In the genomic region with DNA sequence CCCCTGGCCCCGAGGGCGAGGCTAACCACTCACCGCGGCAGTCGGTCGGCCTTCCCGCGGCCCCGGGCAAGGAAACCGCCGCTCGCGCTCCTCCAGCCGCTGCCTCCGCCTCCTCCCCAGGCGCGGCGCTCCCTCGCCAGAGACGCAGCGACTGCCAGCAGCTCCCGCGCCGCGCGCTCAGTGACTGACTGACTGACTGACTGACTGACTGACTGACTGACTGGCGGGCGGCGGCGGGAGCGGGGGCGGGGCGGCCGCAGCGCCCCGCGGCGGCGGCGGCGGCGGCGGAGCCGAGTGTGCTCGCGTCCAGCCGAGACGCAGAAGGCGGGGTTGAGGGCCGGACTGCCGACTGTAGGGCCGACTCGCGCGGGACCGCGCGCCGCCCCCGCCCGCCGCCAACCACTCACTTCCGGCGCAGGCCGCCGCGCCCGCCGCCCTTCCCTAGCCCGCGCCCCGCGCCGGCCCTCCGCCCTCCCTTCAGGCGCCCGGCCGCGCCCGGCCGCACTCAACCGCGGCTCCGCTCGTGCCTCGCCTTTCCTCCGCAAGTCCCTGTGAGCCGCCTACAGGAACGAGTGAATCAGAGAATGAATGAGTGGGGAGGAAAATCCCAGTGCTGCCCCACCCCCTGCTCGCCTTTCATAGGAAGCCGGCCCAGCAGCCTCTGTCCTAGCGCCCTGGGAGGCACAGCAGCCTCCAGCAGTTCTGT, we compare ENCODE assay signal across 1 cellular context.
A peak's percentile ranks its signal among the peaks of the same experiment; 100 is the strongest.
TF ChIP-seq lines count a peak whose summit lies in the region.

A gene with protein sequence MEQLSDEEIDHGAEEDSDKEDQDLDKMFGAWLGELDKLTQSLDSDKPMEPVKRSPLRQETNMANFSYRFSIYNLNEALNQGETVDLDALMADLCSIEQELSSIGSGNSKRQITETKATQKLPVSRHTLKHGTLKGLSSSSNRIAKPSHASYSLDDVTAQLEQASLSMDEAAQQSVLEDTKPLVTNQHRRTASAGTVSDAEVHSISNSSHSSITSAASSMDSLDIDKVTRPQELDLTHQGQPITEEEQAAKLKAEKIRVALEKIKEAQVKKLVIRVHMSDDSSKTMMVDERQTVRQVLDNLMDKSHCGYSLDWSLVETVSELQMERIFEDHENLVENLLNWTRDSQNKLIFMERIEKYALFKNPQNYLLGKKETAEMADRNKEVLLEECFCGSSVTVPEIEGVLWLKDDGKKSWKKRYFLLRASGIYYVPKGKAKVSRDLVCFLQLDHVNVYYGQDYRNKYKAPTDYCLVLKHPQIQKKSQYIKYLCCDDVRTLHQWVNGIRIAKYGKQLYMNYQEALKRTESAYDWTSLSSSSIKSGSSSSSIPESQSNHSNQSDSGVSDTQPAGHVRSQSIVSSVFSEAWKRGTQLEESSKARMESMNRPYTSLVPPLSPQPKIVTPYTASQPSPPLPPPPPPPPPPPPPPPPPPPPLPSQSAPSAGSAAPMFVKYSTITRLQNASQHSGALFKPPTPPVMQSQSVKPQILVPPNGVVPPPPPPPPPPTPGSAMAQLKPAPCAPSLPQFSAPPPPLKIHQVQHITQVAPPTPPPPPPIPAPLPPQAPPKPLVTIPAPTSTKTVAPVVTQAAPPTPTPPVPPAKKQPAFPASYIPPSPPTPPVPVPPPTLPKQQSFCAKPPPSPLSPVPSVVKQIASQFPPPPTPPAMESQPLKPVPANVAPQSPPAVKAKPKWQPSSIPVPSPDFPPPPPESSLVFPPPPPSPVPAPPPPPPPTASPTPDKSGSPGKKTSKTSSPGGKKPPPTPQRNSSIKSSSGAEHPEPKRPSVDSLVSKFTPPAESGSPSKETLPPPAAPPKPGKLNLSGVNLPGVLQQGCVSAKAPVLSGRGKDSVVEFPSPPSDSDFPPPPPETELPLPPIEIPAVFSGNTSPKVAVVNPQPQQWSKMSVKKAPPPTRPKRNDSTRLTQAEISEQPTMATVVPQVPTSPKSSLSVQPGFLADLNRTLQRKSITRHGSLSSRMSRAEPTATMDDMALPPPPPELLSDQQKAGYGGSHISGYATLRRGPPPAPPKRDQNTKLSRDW (minus strand): TSS at position 224 of the 706 bp plus-strand sequence. CDS start 39,948 bp downstream, outside the sequence.

TF ChIP-seq in HepG2, 621 proteins besides CTCF, POLR2A, EP300 and RAD21 (continued from another document and continues in another):
- TF ChIP-seq RFXAP (CRISPR knock-in tag; IDR thresholded peaks at IDR 0.05; ENCODE audit: borderline replicate concordance) = no peak
- TF ChIP-seq ZNF777 (CRISPR knock-in tag; IDR thresholded peaks at IDR 0.05) = peak; percentile 62; the same call in 1 of the 2 replicates
- no peak; the same call in 1 of the 2 replicates for TF ChIP-seq CBFB (CRISPR knock-in tag; IDR thresholded peaks at IDR 0.05)
- TF ChIP-seq, protein P1, sequence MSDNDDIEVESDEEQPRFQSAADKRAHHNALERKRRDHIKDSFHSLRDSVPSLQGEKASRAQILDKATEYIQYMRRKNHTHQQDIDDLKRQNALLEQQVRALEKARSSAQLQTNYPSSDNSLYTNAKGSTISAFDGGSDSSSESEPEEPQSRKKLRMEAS (IDR thresholded peaks at IDR 0.05) = peak; percentile 54; the same call in 1 of the 2 replicates
- TF ChIP-seq ZNF670 (CRISPR knock-in tag; IDR thresholded peaks at IDR 0.05; ENCODE audit: borderline replicate concordance) = peak; percentile 13; the same call in 1 of the 2 replicates
- TF ChIP-seq, protein P2, sequence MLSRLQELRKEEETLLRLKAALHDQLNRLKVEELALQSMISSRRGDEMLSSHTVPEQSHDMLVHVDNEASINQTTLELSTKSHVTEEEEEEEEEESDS (CRISPR knock-in tag; IDR thresholded peaks at IDR 0.05; ENCODE audit: borderline replicate concordance) = no peak
- TF ChIP-seq SRSF9 (IDR thresholded peaks at IDR 0.05; ENCODE audit: borderline replicate concordance, insufficient read depth, low read depth, low read length, poor library complexity, severe bottlenecking) = no peak
- TF ChIP-seq AGO2 (optimal IDR thresholded peaks at IDR 0.05; ENCODE audit: low read depth, low read length) = peak; percentile 77
- peak; percentile 71 for TF ChIP-seq ZNF883 (CRISPR knock-in tag; IDR thresholded peaks at IDR 0.05; ENCODE audit: not compliant biosample characterization)
- TF ChIP-seq, protein P3, sequence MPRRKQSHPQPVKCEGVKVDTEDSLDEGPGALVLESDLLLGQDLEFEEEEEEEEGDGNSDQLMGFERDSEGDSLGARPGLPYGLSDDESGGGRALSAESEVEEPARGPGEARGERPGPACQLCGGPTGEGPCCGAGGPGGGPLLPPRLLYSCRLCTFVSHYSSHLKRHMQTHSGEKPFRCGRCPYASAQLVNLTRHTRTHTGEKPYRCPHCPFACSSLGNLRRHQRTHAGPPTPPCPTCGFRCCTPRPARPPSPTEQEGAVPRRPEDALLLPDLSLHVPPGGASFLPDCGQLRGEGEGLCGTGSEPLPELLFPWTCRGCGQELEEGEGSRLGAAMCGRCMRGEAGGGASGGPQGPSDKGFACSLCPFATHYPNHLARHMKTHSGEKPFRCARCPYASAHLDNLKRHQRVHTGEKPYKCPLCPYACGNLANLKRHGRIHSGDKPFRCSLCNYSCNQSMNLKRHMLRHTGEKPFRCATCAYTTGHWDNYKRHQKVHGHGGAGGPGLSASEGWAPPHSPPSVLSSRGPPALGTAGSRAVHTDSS (CRISPR knock-in tag; conservative IDR thresholded peaks at IDR 0.05) = no peak
- TF ChIP-seq FOSL1 (CRISPR knock-in tag; IDR thresholded peaks at IDR 0.05; ENCODE audit: borderline replicate concordance) = no peak
- peak; percentile 47; the same call in 1 of the 2 replicates for TF ChIP-seq MYC (CRISPR knock-in tag; IDR thresholded peaks at IDR 0.05; ENCODE audit: borderline replicate concordance)
- 0 out of 2 replicates have a peak, but pooled peaks have one; percentile 27 for TF ChIP-seq AKAP8 (CRISPR knock-in tag; IDR thresholded peaks at IDR 0.05)
- TF ChIP-seq, protein P4, sequence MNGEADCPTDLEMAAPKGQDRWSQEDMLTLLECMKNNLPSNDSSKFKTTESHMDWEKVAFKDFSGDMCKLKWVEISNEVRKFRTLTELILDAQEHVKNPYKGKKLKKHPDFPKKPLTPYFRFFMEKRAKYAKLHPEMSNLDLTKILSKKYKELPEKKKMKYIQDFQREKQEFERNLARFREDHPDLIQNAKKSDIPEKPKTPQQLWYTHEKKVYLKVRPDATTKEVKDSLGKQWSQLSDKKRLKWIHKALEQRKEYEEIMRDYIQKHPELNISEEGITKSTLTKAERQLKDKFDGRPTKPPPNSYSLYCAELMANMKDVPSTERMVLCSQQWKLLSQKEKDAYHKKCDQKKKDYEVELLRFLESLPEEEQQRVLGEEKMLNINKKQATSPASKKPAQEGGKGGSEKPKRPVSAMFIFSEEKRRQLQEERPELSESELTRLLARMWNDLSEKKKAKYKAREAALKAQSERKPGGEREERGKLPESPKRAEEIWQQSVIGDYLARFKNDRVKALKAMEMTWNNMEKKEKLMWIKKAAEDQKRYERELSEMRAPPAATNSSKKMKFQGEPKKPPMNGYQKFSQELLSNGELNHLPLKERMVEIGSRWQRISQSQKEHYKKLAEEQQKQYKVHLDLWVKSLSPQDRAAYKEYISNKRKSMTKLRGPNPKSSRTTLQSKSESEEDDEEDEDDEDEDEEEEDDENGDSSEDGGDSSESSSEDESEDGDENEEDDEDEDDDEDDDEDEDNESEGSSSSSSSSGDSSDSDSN (CRISPR knock-in tag; IDR thresholded peaks at IDR 0.05) = peak; percentile 91
- TF ChIP-seq, protein P5, sequence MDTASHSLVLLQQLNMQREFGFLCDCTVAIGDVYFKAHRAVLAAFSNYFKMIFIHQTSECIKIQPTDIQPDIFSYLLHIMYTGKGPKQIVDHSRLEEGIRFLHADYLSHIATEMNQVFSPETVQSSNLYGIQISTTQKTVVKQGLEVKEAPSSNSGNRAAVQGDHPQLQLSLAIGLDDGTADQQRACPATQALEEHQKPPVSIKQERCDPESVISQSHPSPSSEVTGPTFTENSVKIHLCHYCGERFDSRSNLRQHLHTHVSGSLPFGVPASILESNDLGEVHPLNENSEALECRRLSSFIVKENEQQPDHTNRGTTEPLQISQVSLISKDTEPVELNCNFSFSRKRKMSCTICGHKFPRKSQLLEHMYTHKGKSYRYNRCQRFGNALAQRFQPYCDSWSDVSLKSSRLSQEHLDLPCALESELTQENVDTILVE (CRISPR knock-in tag; IDR thresholded peaks at IDR 0.05) = peak; percentile 12; the same call in 1 of the 2 replicates
- TF ChIP-seq, protein P6, sequence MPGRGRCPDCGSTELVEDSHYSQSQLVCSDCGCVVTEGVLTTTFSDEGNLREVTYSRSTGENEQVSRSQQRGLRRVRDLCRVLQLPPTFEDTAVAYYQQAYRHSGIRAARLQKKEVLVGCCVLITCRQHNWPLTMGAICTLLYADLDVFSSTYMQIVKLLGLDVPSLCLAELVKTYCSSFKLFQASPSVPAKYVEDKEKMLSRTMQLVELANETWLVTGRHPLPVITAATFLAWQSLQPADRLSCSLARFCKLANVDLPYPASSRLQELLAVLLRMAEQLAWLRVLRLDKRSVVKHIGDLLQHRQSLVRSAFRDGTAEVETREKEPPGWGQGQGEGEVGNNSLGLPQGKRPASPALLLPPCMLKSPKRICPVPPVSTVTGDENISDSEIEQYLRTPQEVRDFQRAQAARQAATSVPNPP (CRISPR knock-in tag; IDR thresholded peaks at IDR 0.05) = no peak
- TF ChIP-seq, protein P7, sequence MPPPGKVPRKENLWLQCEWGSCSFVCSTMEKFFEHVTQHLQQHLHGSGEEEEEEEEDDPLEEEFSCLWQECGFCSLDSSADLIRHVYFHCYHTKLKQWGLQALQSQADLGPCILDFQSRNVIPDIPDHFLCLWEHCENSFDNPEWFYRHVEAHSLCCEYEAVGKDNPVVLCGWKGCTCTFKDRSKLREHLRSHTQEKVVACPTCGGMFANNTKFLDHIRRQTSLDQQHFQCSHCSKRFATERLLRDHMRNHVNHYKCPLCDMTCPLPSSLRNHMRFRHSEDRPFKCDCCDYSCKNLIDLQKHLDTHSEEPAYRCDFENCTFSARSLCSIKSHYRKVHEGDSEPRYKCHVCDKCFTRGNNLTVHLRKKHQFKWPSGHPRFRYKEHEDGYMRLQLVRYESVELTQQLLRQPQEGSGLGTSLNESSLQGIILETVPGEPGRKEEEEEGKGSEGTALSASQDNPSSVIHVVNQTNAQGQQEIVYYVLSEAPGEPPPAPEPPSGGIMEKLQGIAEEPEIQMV (CRISPR knock-in tag; IDR thresholded peaks at IDR 0.05; ENCODE audit: low read depth) = no peak
- TF ChIP-seq ISL2 (CRISPR knock-in tag; IDR thresholded peaks at IDR 0.05) = 0 out of 2 replicates have a peak, but pooled peaks have one; percentile 13
- TF ChIP-seq, protein P8, sequence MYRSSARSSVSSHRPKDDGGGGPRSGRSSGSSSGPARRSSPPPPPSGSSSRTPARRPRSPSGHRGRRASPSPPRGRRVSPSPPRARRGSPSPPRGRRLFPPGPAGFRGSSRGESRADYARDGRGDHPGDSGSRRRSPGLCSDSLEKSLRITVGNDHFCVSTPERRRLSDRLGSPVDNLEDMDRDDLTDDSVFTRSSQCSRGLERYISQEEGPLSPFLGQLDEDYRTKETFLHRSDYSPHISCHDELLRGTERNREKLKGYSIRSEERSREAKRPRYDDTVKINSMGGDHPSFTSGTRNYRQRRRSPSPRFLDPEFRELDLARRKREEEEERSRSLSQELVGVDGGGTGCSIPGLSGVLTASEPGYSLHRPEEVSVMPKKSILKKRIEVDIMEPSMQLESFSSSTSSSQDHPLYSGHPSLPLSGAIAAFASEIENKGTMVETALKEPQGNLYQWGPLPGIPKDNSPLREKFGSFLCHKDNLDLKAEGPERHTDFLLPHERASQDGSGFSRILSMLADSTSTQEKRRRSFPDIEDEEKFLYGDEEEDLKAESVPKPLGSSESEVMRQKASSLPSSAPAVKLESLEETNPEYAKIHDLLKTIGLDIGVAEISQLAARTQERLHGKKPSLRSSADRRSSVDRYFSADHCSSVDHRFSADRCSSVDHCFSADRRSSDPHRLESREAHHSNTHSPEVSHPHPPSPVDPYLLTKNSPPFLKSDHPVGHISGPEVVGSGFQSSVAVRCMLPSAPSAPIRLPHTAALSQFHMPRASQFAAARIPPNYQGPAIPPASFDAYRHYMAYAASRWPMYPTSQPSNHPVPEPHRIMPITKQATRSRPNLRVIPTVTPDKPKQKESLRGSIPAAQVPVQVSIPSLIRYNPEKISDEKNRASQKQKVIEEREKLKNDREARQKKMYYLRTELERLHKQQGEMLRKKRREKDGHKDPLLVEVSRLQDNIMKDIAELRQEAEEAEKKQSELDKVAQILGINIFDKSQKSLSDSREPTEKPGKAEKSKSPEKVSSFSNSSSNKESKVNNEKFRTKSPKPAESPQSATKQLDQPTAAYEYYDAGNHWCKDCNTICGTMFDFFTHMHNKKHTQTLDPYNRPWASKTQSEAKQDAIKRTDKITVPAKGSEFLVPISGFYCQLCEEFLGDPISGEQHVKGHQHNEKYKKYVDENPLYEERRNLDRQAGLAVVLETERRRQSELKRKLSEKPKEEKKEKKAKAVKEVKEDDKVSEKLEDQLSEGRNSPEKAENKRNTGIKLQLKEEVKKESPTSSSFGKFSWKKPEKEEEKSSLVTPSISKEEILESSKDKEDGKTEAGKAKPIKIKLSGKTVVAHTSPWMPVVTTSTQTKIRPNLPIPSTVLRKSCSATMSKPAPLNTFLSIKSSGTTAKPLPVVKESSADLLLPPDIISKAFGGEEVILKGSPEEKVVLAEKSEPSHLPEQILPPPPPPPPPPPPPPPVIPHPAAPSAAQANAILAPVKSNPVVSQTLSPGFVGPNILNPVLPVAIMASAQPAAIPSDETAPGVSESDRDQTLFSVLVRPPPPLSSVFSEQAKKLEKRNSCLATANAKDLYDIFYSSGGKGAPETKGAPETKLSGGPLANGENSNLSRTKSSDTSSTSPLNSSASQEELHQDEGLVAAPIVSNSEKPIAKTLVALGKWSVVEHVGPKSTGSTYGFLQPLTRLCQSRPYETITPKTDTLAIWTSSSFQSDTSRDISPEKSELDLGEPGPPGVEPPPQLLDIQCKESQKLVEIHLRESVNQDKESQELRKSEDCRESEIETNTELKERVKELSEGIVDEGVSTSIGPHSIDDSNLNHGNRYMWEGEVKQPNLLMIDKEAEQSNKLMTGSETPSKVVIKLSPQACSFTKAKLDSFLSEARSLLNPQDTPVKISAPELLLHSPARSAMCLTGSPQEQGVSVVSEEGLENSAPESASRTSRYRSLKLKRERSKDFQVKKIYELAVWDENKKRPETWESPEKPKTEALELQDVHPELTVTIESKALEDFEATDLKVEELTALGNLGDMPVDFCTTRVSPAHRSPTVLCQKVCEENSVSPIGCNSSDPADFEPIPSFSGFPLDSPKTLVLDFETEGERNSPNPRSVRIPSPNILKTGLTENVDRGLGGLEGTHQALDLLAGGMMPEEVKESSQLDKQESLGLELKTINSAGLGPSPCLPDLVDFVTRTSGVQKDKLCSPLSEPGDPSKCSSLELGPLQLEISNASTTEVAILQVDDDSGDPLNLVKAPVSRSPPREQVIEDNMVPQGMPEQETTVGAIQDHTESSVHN (CRISPR knock-in tag; IDR thresholded peaks at IDR 0.05) = no peak
- 0 out of 2 replicates have a peak, but pooled peaks have one; percentile 22 for TF ChIP-seq ZMYM4 (CRISPR knock-in tag; IDR thresholded peaks at IDR 0.05)
- TF ChIP-seq ZNF180 (CRISPR knock-in tag; IDR thresholded peaks at IDR 0.05; ENCODE audit: borderline replicate concordance, low read depth) = no peak
- TF ChIP-seq FOSL2 (CRISPR knock-in tag; IDR thresholded peaks at IDR 0.05) = peak; percentile 50; the same call in 1 of the 2 replicates
- TF ChIP-seq, protein P9, sequence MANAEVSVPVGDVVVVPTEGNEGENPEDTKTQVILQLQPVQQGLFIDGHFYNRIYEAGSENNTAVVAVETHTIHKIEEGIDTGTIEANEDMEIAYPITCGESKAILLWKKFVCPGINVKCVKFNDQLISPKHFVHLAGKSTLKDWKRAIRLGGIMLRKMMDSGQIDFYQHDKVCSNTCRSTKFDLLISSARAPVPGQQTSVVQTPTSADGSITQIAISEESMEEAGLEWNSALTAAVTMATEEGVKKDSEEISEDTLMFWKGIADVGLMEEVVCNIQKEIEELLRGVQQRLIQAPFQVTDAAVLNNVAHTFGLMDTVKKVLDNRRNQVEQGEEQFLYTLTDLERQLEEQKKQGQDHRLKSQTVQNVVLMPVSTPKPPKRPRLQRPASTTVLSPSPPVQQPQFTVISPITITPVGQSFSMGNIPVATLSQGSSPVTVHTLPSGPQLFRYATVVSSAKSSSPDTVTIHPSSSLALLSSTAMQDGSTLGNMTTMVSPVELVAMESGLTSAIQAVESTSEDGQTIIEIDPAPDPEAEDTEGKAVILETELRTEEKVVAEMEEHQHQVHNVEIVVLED (CRISPR knock-in tag; IDR thresholded peaks at IDR 0.05; ENCODE audit: borderline replicate concordance) = peak; percentile 12; the same call in 1 of the 2 replicates
- TF ChIP-seq MEIS1 (CRISPR knock-in tag; IDR thresholded peaks at IDR 0.05; ENCODE audit: borderline replicate concordance) = peak; percentile 13; the same call in 1 of the 2 replicates
